Comparison of ENCODE assay signal across 1 cellular context in genomic region chr12:93712204-93712603, GRCh38.
TF ChIP-seq lines count a peak whose summit lies in the region.

No MANE protein-coding gene starts in this region.

TF ChIP-seq in HEK293, 187 proteins besides CTCF, POLR2A, EP300 and RAD21 (continued from another document):
- TF ChIP-seq PRDM6 (tag by site-specific recombination; IDR thresholded peaks at IDR 0.05) (peak; percentile 57; the same call in 1 of the 2 replicates), ZXDB (tag by site-specific recombination; IDR thresholded peaks at IDR 0.05) (no peak), FEZF1 (tag by site-specific recombination; IDR thresholded peaks at IDR 0.05) (0 out of 2 replicates have a peak, but pooled peaks have one; percentile 16), ZNF114 (tag by site-specific recombination; IDR thresholded peaks at IDR 0.05) (no peak)
